Comparison of ENCODE assay signal across 13 cellular contexts in genomic region chr2:164542584-164543021, GRCh38.
DNase-seq lines count a peak whose midpoint lies in the region; ATAC-seq and TF ChIP-seq lines count a peak whose summit lies in the region.
"Had no signal": no experiment of that assay in that cellular context is flagged by ENCODE, and none has a peak within 500 bp of the region (broad histone marks: within the 10 kb centered on the region; RNA-seq: fewer than 3 reads in every experiment).

No MANE protein-coding gene starts in this region.

- no peak overlapping the region for H3K27ac Mint-ChIP-seq in activated naive CD4-positive, alpha-beta T cell treated with anti-CD3 and anti-CD28 coated beads, Interleukin-2, amount 10 ng/mL, durations not matched to agents 7 days and 5 days
- no peak overlapping the region for H3K27ac Mint-ChIP-seq in type B pancreatic cell
- H3K27ac Mint-ChIP-seq: activated CD4-positive, alpha-beta T cell treated with anti-CD3 and anti-CD28 coated beads for 36 hours; activated naive CD4-positive, alpha-beta T cell treated with anti-CD3 and anti-CD28 coated beads, Interleukin-2, amount 50 U/mL, for 72 hours; CD4-positive, CD25-positive, alpha-beta regulatory T cell had no signal

- no peaks in the 10 kb centered on the region for H3K27me3 Mint-ChIP-seq in activated naive CD4-positive, alpha-beta T cell treated with anti-CD3 and anti-CD28 coated beads, Interleukin-2, amount 10 ng/mL, durations not matched to agents 7 days and 5 days
- H3K27me3 Mint-ChIP-seq in type B pancreatic cell, result no peaks in the 10 kb centered on the region
- H3K27me3 Mint-ChIP-seq: activated CD4-positive, alpha-beta T cell treated with anti-CD3 and anti-CD28 coated beads for 36 hours; CD4-positive, CD25-positive, alpha-beta regulatory T cell had no signal

- no peaks in the 10 kb centered on the region for H3K27me3 ChIP-seq in kidney epithelial cell (ENCODE audit: control insufficient read depth, insufficient read depth, low read length)

- no peaks in the 10 kb centered on the region for H3K36me3 Mint-ChIP-seq in activated naive CD4-positive, alpha-beta T cell treated with anti-CD3 and anti-CD28 coated beads, Interleukin-2, amount 10 ng/mL, durations not matched to agents 7 days and 5 days
- H3K36me3 Mint-ChIP-seq in type B pancreatic cell, result no peaks in the 10 kb centered on the region
- H3K36me3 Mint-ChIP-seq: activated naive CD4-positive, alpha-beta T cell treated with anti-CD3 and anti-CD28 coated beads, Interleukin-2, amount 50 U/mL, for 72 hours; CD4-positive, CD25-positive, alpha-beta regulatory T cell had no signal

- H3K36me3 ChIP-seq in kidney epithelial cell (ENCODE audit: control insufficient read depth, insufficient read depth, low read length), result peaks cover 2% of the 10 kb centered on the region

- TF ChIP-seq CTCF in kidney epithelial cell (IDR thresholded peaks at IDR 0.05; ENCODE audit: insufficient read depth, low read length, poor library complexity, severe bottlenecking), result no peak
- no peak for TF ChIP-seq CTCF in GM13976 (IDR thresholded peaks at IDR 0.05; ENCODE audit: borderline replicate concordance, control extremely low read depth, extremely low read depth, insufficient read depth, missing control alignments)
- no peak for TF ChIP-seq CTCF in type B pancreatic cell (conservative IDR thresholded peaks at IDR 0.05)

- peaks cover 4% of the 10 kb centered on the region for H3K4me1 Mint-ChIP-seq in activated naive CD4-positive, alpha-beta T cell treated with anti-CD3 and anti-CD28 coated beads, Interleukin-2, amount 10 ng/mL, durations not matched to agents 7 days and 5 days
- peaks cover 16% of the 10 kb centered on the region for H3K4me1 Mint-ChIP-seq in type B pancreatic cell (ENCODE audit: unreplicated experiment)
- H3K4me1 Mint-ChIP-seq: activated CD4-positive, alpha-beta T cell treated with anti-CD3 and anti-CD28 coated beads for 36 hours; CD4-positive, CD25-positive, alpha-beta regulatory T cell had no signal

- CTCF ChIA-PET in activated naive CD4-positive, alpha-beta T cell treated with anti-CD3 and anti-CD28 coated beads, Interleukin-2, amount 10 ng/mL, durations not matched to agents 7 days and 5 days (lab: Charles Lee), result no interaction called here

- H3K4me3 Mint-ChIP-seq in activated naive CD4-positive, alpha-beta T cell treated with anti-CD3 and anti-CD28 coated beads, Interleukin-2, amount 10 ng/mL, durations not matched to agents 7 days and 5 days, result no peak overlapping the region
- no peak overlapping the region for H3K4me3 Mint-ChIP-seq in type B pancreatic cell
- H3K4me3 Mint-ChIP-seq: activated CD4-positive, alpha-beta T cell treated with anti-CD3 and anti-CD28 coated beads for 36 hours; CD4-positive, CD25-positive, alpha-beta regulatory T cell had no signal

- peak; percentile 52 for DNase-seq in COR-L47 (lab: John Stamatoyannopoulos, UW)
- DNase-seq in NCI-H146 (lab: John Stamatoyannopoulos, UW), result peak; percentile 16
- DNase-seq in T1000 (lab: John Stamatoyannopoulos, UW), result peak; percentile 12
- DNase-seq in kidney epithelial cell (ENCODE audit: low read depth), result peak; percentile 52
- DNase-seq in activated naive CD4-positive, alpha-beta T cell treated with anti-CD3 and anti-CD28 coated beads, Interleukin-2, amount 10 ng/mL, durations not matched to agents 7 days and 5 days, result no peak
- no peak for DNase-seq in GM13976 (ENCODE audit: low spot score)
- DNase-seq in type B pancreatic cell (ENCODE audit: extremely low spot score, unreplicated experiment), result no peak
- DNase-seq: activated CD4-positive, alpha-beta T cell treated with anti-CD3 and anti-CD28 coated beads for 36 hours; CD4-positive, CD25-positive, alpha-beta regulatory T cell; GOT3; stimulated activated CD4-positive, alpha-beta T cell treated with anti-CD3 and anti-CD28 coated beads, Interleukin-2, amount 100 ng/mL, for 24 hours had no signal

- in situ Hi-C loops in GM13976 (cut with MboI; ENCODE audit: low sequenced_read_pairs, unreplicated experiment), result no loop called here

- no peak overlapping the region for H3K4me3 ChIP-seq in kidney epithelial cell (ENCODE audit: low read depth, low read length)

- H3K9me3 Mint-ChIP-seq in activated naive CD4-positive, alpha-beta T cell treated with anti-CD3 and anti-CD28 coated beads, Interleukin-2, amount 10 ng/mL, durations not matched to agents 7 days and 5 days, result peaks cover 4% of the 10 kb centered on the region
- H3K9me3 Mint-ChIP-seq in type B pancreatic cell, result peaks cover 4% of the 10 kb centered on the region

- ATAC-seq in HG03565 (IDR thresholded peaks at IDR 0.05; ENCODE audit: unreplicated experiment), result no peak
- ATAC-seq: activated CD4-positive, alpha-beta T cell treated with anti-CD3 and anti-CD28 coated beads for 36 hours; activated naive CD4-positive, alpha-beta T cell treated with anti-CD3 and anti-CD28 coated beads, Interleukin-2, amount 50 U/mL, for 72 hours had no signal

Comparison
In these comparisons a context has a peak if more than half of its experiments do, and no peak if none do; other contexts are left out.
1. DNase-seq: peak in COR-L47 (single experiment), NCI-H146 (single experiment), T1000 (single experiment) and kidney epithelial cell (single experiment); none in activated naive CD4-positive, alpha-beta T cell treated with anti-CD3 and anti-CD28 coated beads, Interleukin-2, amount 10 ng/mL, durations not matched to agents 7 days and 5 days (single experiment), GM13976 (single experiment) and type B pancreatic cell (single experiment).